19 cellular contexts compared by ENCODE assay signal in genomic region chr6:150452642-150453243, GRCh38.
DNase-seq lines count a peak whose midpoint lies in the region; ATAC-seq and TF ChIP-seq lines count a peak whose summit lies in the region.
"Had no signal": no experiment of that assay in that cellular context is flagged by ENCODE, and none has a peak within 500 bp of the region (broad histone marks: within the 10 kb centered on the region; RNA-seq: fewer than 3 reads in every experiment).

No MANE protein-coding gene starts in this region.

- DNase-seq in adrenal gland (peak; percentile 33 to 78 (median 56)), heart left ventricle (peak; percentile 52 to 79 (median 73)), mesendoderm (no peak), stomach (no peak), chondrocyte (ENCODE audit: low spot score) (no peak), AG08396 (ENCODE audit: low spot score) (no peak), SK-N-DZ (ENCODE audit: low spot score) (no peak)
- DNase-seq: activated CD8-positive, alpha-beta T cell treated with anti-CD3 and anti-CD28 coated beads for 36 hours; H7; natural killer cell; NCI-H1092; NCI-H226; SK-N-SH; stimulated activated naive CD8-positive, alpha-beta T cell treated with anti-CD3 and anti-CD28 coated beads, Interleukin-15, amount 100 ng/mL, for 72 hours had no signal

- no peak overlapping the region for H3K4ac ChIP-seq in mesendoderm (ENCODE audit: low read depth, low read length)

- WGBS in adrenal gland, 4 donors, result 54 to 64% (median 58%) methylated on average over 11 of the region's 11 CpGs
- WGBS in heart left ventricle, 4 donors, result 54 to 74% (median 64%) methylated on average over 11 of the region's 11 CpGs
- no CpG with 5 or more reads among the region's 11 CpGs for WGBS in mesendoderm (ENCODE audit: extremely low coverage, insufficient coverage, low lambda C conversion rate)
- 74 to 82% (median 79%) methylated on average over 11 of the region's 11 CpGs for WGBS in stomach, 5 donors

- H3K9me3 ChIP-seq in adrenal gland (replicated peaks in 1 of 3) (no peaks in the 10 kb centered on the region), heart left ventricle (no peaks in the 10 kb centered on the region), stomach (no peaks in the 10 kb centered on the region)
- H3K9me3 ChIP-seq: ascending aorta, SK-N-SH had no signal

- no peaks in the 10 kb centered on the region for H3K4me1 ChIP-seq in adrenal gland (replicated peaks in 1 of 2)
- peaks cover 0 to 17% (median 9%) of the 10 kb centered on the region in 12 donors for H3K4me1 ChIP-seq in heart left ventricle
- no peaks in the 10 kb centered on the region for H3K4me1 ChIP-seq in mesendoderm (ENCODE audit: control insufficient read depth, low read depth, low read length)
- no peaks in the 10 kb centered on the region for H3K4me1 ChIP-seq in stomach
- H3K4me1 ChIP-seq: ascending aorta had no signal

- H3K9ac ChIP-seq in mesendoderm (ENCODE audit: low read length), result no peak overlapping the region
- H3K9ac ChIP-seq: SK-N-SH had no signal

- TF ChIP-seq EP300 in stomach (IDR thresholded peaks at IDR 0.05), result no peak

- no peak overlapping the region for H3K56ac ChIP-seq in mesendoderm (ENCODE audit: low read length)

- peak; percentile 88 to 97 (median 91) for ATAC-seq in heart left ventricle
- no peak for ATAC-seq in HG03354 (IDR thresholded peaks at IDR 0.05; ENCODE audit: poor library complexity, severe bottlenecking, unreplicated experiment)
- ATAC-seq: activated CD8-positive, alpha-beta T cell treated with anti-CD3 and anti-CD28 coated beads for 36 hours; natural killer cell; stimulated activated naive CD8-positive, alpha-beta T cell treated with anti-CD3 and anti-CD28 coated beads, Interleukin-15, amount 100 ng/mL, for 72 hours had no signal

- no peak overlapping the region for H3K18ac ChIP-seq in mesendoderm (ENCODE audit: low read length)

- H3K36me3 ChIP-seq in adrenal gland (replicated peaks in 1 of 2), result no peaks in the 10 kb centered on the region
- no peaks in the 10 kb centered on the region for H3K36me3 ChIP-seq in heart left ventricle
- no peaks in the 10 kb centered on the region for H3K36me3 ChIP-seq in mesendoderm (ENCODE audit: control insufficient read depth, insufficient read depth, low read length)
- no peaks in the 10 kb centered on the region for H3K36me3 ChIP-seq in stomach
- H3K36me3 ChIP-seq: ascending aorta had no signal

- TF ChIP-seq CTCF in adrenal gland (IDR thresholded peaks at IDR 0.05), result no peak
- no peak for TF ChIP-seq CTCF in heart left ventricle (IDR thresholded peaks at IDR 0.05)
- TF ChIP-seq CTCF in stomach (IDR thresholded peaks at IDR 0.05), result no peak
- no peak for TF ChIP-seq CTCF in chondrocyte (IDR thresholded peaks at IDR 0.05)

- H3K27ac Mint-ChIP-seq in chondrocyte (ENCODE audit: unreplicated experiment), result no peak overlapping the region
- H3K27ac Mint-ChIP-seq: activated CD8-positive, alpha-beta T cell treated with anti-CD3 and anti-CD28 coated beads for 36 hours; activated T-helper 2 cell treated with anti-CD3 and anti-CD28 coated beads, Interferon-gamma antibody, Interleukin-2, Interleukin-4, amounts not matched to agents 10 μg/mL and 5 μg/mL and 100 μg/mL, durations not matched to agents 14 hours and 24 hours and 36 hours; natural killer cell had no signal

- H3K36me3 Mint-ChIP-seq in chondrocyte (ENCODE audit: low read depth), result no peaks in the 10 kb centered on the region
- H3K36me3 Mint-ChIP-seq: IgD-negative memory B cell, natural killer cell had no signal

- H3K4me3 Mint-ChIP-seq in chondrocyte (ENCODE audit: unreplicated experiment), result no peak overlapping the region
- H3K4me3 Mint-ChIP-seq: activated CD8-positive, alpha-beta T cell treated with anti-CD3 and anti-CD28 coated beads for 36 hours; IgD-negative memory B cell; natural killer cell; stimulated activated naive CD8-positive, alpha-beta T cell treated with anti-CD3 and anti-CD28 coated beads, Interleukin-15, amount 100 ng/mL, for 72 hours had no signal

- no peaks in the 10 kb centered on the region for H3K9me3 Mint-ChIP-seq in chondrocyte (ENCODE audit: low read depth)
- H3K9me3 Mint-ChIP-seq: activated CD8-positive, alpha-beta T cell treated with anti-CD3 and anti-CD28 coated beads for 36 hours; activated T-helper 2 cell treated with anti-CD3 and anti-CD28 coated beads, Interferon-gamma antibody, Interleukin-2, Interleukin-4, amounts not matched to agents 10 μg/mL and 5 μg/mL and 100 μg/mL, durations not matched to agents 14 hours and 24 hours and 36 hours; IgD-negative memory B cell; natural killer cell; stimulated activated naive CD8-positive, alpha-beta T cell treated with anti-CD3 and anti-CD28 coated beads, Interleukin-15, amount 100 ng/mL, for 72 hours had no signal

- H3K27me3 ChIP-seq in adrenal gland, result no peaks in the 10 kb centered on the region
- no peaks in the 10 kb centered on the region for H3K27me3 ChIP-seq in heart left ventricle
- H3K27me3 ChIP-seq in mesendoderm (ENCODE audit: insufficient read depth, low read length, poor library complexity), result no peaks in the 10 kb centered on the region
- H3K27me3 ChIP-seq in stomach, result no peaks in the 10 kb centered on the region
- H3K27me3 ChIP-seq: ascending aorta had no signal

- H3K27ac ChIP-seq in adrenal gland (peak overlapping the region in 2 of 5 donors; percentile 24 to 65), heart left ventricle (peak overlapping the region in 11 of 12 donors; percentile 5 to 91 (median 76)), mesendoderm (ENCODE audit: low read depth, low read length) (no peak overlapping the region), stomach (peak overlapping the region in 3 of 5 donors; percentile 4 to 56 (median 14))
- H3K27ac ChIP-seq: ascending aorta had no signal

- no peak overlapping the region for H2AK5ac ChIP-seq in mesendoderm (ENCODE audit: low read length)

- H3K27me3 Mint-ChIP-seq in chondrocyte (ENCODE audit: low read depth), result no peaks in the 10 kb centered on the region
- H3K27me3 Mint-ChIP-seq: activated CD8-positive, alpha-beta T cell treated with anti-CD3 and anti-CD28 coated beads for 36 hours had no signal

- H3K23ac ChIP-seq in mesendoderm (ENCODE audit: low read length), result peak overlapping the region; percentile 4

- TF ChIP-seq POLR2A in adrenal gland (IDR thresholded peaks at IDR 0.05) (no peak), heart left ventricle (IDR thresholded peaks at IDR 0.05) (no peak), stomach (IDR thresholded peaks at IDR 0.05) (no peak)

- no peaks in the 10 kb centered on the region for H3K4me1 Mint-ChIP-seq in chondrocyte (ENCODE audit: low read depth)
- H3K4me1 Mint-ChIP-seq: IgD-negative memory B cell; natural killer cell; stimulated activated naive CD8-positive, alpha-beta T cell treated with anti-CD3 and anti-CD28 coated beads, Interleukin-15, amount 100 ng/mL, for 72 hours had no signal

- intact Hi-C loops in adrenal gland (cut with DNase I), result no loop called here
- intact Hi-C loops in heart left ventricle (cut with DNase I), result loop anchor here in 1 of 10 donors (10.0 kb wide), 1 partner anchor 232 kb away; no protein-coding TSS in a partner anchor
- intact Hi-C loops in stomach (cut with DNase I; ENCODE audit: low total_unique reads), result no loop called here

- H2BK5ac ChIP-seq in mesendoderm (ENCODE audit: low read length), result no peak overlapping the region

- no peak overlapping the region for H2BK120ac ChIP-seq in mesendoderm (ENCODE audit: low read depth, low read length)

- no peaks in the 10 kb centered on the region for H3K79me1 ChIP-seq in mesendoderm (ENCODE audit: low read length)

- no peak overlapping the region for H2BK15ac ChIP-seq in mesendoderm (replicated peaks; ENCODE audit: low read depth)

- H3K4me3 ChIP-seq in adrenal gland (no peak overlapping the region), heart left ventricle (no peak overlapping the region), mesendoderm (ENCODE audit: low read length) (no peak overlapping the region), stomach (no peak overlapping the region)
- H3K4me3 ChIP-seq: ascending aorta, smooth muscle cell had no signal

- no peak overlapping the region for H4K8ac ChIP-seq in mesendoderm (ENCODE audit: low read depth, low read length)

- H3K4me2 ChIP-seq in mesendoderm (ENCODE audit: low read length), result no peak overlapping the region
- H3K4me2 ChIP-seq: SK-N-SH, smooth muscle cell had no signal

- no peaks in the 10 kb centered on the region for H3K79me2 ChIP-seq in mesendoderm (ENCODE audit: control insufficient read depth, insufficient read depth, low read length)

- H4K5ac ChIP-seq in mesendoderm (ENCODE audit: low read length), result no peak overlapping the region

Comparison
In these comparisons a context has a peak if more than half of its experiments do, and no peak if none do; other contexts are left out.
1. DNase-seq: peak in adrenal gland (7 of 7) and heart left ventricle (5 of 5); none in mesendoderm (single experiment), stomach (single experiment), chondrocyte (single experiment), AG08396 (single experiment) and SK-N-DZ (single experiment).